ENCODE assay signal across 21 cellular contexts in genomic region chr9:99362317-99362716, GRCh38.
DNase-seq lines count a peak whose midpoint lies in the region; ATAC-seq and TF ChIP-seq lines count a peak whose summit lies in the region.
"Had no signal": no experiment of that assay in that cellular context is flagged by ENCODE, and none has a peak within 500 bp of the region (broad histone marks: within the 10 kb centered on the region; RNA-seq: fewer than 3 reads in every experiment).

No MANE protein-coding gene starts in this region.

- TF ChIP-seq POLR2A in vagina (IDR thresholded peaks at IDR 0.05) = no peak

- H3K4me3 Mint-ChIP-seq in brain = peak overlapping the region in 3 of 5 experiments; percentile 48 to 73 (median 66)
- H3K4me3 Mint-ChIP-seq in nephron progenitor cell = no peak overlapping the region
- H3K4me3 Mint-ChIP-seq: CD4-positive, CD25-positive, alpha-beta regulatory T cell had no signal

- peak overlapping the region; percentile 62 for H3K27ac ChIP-seq in vagina
- H3K27ac ChIP-seq: BLaER1, RWPE1 had no signal

- no peak for TF ChIP-seq CTCF in brain (conservative IDR thresholded peaks at IDR 0.05)
- no peak for TF ChIP-seq CTCF in nephron progenitor cell (IDR thresholded peaks at IDR 0.05)
- no peak for TF ChIP-seq CTCF in vagina (IDR thresholded peaks at IDR 0.05)

- H3K27me3 Mint-ChIP-seq in brain (peaks cover 17% of the 10 kb centered on the region), nephron progenitor cell (ENCODE audit: low read depth, poor library complexity) (peaks cover 60% of the 10 kb centered on the region)

- no peaks in the 10 kb centered on the region for H3K9me3 ChIP-seq in vagina
- H3K9me3 ChIP-seq: BLaER1, MG63 had no signal

- DNase-seq in left lobe of liver (ENCODE audit: low spot score) (no peak), nephron progenitor cell (no peak), vagina (ENCODE audit: extremely low spot score in 2 of 2) (no peak)
- DNase-seq: CD4-positive, CD25-positive, alpha-beta regulatory T cell; DMS153; DND-41; IMR-90; KG1; MG63; NCI-H1105 treated with DMSO at 0.1 percent for 48 hours; NCI-H146; NCI-H1930; NCI-H2107; SHP77 had no signal

- H3K4me1 ChIP-seq in vagina = peaks cover 11% of the 10 kb centered on the region

- peak overlapping the region in 3 of 5 experiments; percentile 64 to 95 (median 84) for H3K27ac Mint-ChIP-seq in brain
- peak overlapping the region; percentile 41 for H3K27ac Mint-ChIP-seq in nephron progenitor cell
- H3K27ac Mint-ChIP-seq: CD4-positive, CD25-positive, alpha-beta regulatory T cell had no signal

- peaks cover 53% of the 10 kb centered on the region for H3K4me1 Mint-ChIP-seq in brain
- peaks cover 14% of the 10 kb centered on the region for H3K4me1 Mint-ChIP-seq in nephron progenitor cell

- intact Hi-C loops in vagina (cut with DNase I) = loop anchor here (10.0 kb wide), 1 partner anchor 462 kb away; the partner anchor contains the start of gene NR4A3

- H3K4me3 ChIP-seq in vagina = no peak overlapping the region
- H3K4me3 ChIP-seq: BLaER1, MG63 had no signal

- H3K36me3 ChIP-seq in vagina = no peaks in the 10 kb centered on the region
- H3K36me3 ChIP-seq: BLaER1, MG63 had no signal

- H3K27me3 ChIP-seq in vagina = no peaks in the 10 kb centered on the region
- H3K27me3 ChIP-seq: BLaER1, MG63 had no signal

- peak; percentile 74 for ATAC-seq in left lobe of liver
- ATAC-seq in GM21381 (IDR thresholded peaks at IDR 0.05; ENCODE audit: unreplicated experiment) = no peak
- ATAC-seq in GM19023 (IDR thresholded peaks at IDR 0.05; ENCODE audit: unreplicated experiment) = no peak
- no peak for ATAC-seq in GM18858 (IDR thresholded peaks at IDR 0.05; ENCODE audit: unreplicated experiment)
- ATAC-seq: Panc1 had no signal

- H3K36me3 Mint-ChIP-seq in brain (no peaks in the 10 kb centered on the region), nephron progenitor cell (ENCODE audit: low read depth) (no peaks in the 10 kb centered on the region)
- H3K36me3 Mint-ChIP-seq: CD4-positive, CD25-positive, alpha-beta regulatory T cell had no signal

- no peaks in the 10 kb centered on the region for H3K9me3 Mint-ChIP-seq in brain
- H3K9me3 Mint-ChIP-seq in nephron progenitor cell = no peaks in the 10 kb centered on the region
